ENCODE assay signal across 1 cellular context in the genomic region with DNA sequence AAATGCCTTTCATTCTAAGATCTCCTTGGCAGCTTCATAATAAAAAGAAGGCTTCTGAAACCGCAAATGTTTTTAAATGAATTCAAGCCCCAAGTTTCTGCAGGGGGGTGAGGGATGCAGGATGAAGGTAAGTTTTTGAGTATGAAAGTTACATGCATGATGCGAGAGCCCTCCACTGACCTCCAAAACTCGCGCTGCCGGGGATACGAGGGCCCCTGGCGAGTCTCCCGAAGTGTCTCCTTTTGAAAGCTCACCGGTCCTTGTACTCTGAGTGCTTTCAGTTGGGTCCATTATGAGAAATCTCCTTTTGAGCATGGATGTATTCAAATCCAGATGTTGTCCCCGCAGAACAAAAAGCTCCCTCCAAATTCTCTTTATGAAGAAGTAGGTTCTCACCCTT.
TF ChIP-seq lines count a peak whose summit lies in the region.

No MANE protein-coding gene starts in this region.

TF ChIP-seq in H1, 55 proteins besides CTCF, POLR2A, EP300 and RAD21:
- TF ChIP-seq CHD1 (IDR thresholded peaks at IDR 0.05; ENCODE audit: low read depth, low read length): no peak
- no peak for TF ChIP-seq KDM4A (IDR thresholded peaks at IDR 0.05; ENCODE audit: low read depth, low read length, severe bottlenecking)
- no peak for TF ChIP-seq BCL11A (IDR thresholded peaks at IDR 0.05; ENCODE audit: low read depth in 2 of 2, low read length in 2 of 2)
- TF ChIP-seq SIX5 (IDR thresholded peaks at IDR 0.05; ENCODE audit: low read depth, low read length): no peak
- no peak for TF ChIP-seq FOSL1 (IDR thresholded peaks at IDR 0.05; ENCODE audit: insufficient read depth, low read depth, low read length)
- TF ChIP-seq EGR1 (IDR thresholded peaks at IDR 0.05; ENCODE audit: borderline replicate concordance, low read depth, low read length): no peak
- no peak for TF ChIP-seq KDM1A (IDR thresholded peaks at IDR 0.05; ENCODE audit: borderline replicate concordance, low read length)
- no peak for TF ChIP-seq POU5F1 (IDR thresholded peaks at IDR 0.05; ENCODE audit: low read depth, low read length)
- TF ChIP-seq JUND (IDR thresholded peaks at IDR 0.05; ENCODE audit: low read length): no peak
